1 cellular context compared by ENCODE assay signal in the genomic region with DNA sequence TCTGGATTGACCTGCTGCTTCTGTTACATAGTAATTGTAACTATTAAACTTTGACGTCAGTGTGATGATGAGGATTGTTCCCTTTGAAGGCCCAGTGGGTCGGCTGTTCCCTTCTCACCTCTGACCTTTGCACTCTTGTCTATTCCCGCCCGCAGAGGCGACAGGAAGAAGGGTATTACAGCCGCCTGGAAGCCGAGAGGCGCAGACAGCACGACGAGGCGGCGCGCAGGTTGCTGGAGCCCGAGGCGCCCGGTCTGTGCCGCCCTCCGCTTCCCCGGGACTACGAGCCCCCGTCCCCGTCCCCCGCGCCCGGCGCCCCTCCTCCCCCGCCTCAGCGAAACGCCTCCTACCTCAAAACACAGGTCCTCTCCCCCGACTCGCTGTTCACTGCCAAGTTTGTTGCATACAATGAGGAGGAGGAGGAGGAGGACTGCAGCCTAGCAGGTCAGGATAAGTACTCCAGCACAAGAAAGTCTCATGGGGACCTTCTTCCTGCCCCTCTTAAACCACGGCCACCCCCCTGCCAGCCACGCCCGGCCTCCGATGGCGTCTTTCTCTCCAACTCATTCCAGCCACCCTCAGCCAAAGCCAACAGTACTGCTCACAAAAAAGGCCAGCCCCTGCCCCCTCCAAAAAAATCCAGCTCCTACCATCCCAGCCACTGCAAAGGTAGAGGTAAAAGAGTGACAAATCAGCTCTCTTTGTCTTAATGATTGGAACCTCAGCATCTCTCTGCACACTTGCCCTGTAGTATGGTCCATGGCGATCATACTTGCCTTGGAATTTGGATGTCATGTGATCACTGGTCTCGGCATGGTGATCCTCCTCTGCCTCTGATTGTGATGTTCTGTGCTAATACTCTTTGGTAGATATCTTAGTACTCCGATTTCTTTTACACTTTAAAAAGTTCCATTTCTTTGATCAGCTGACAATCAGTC.
TF ChIP-seq lines count a peak whose summit lies in the region.

No MANE protein-coding gene starts in this region.

TF ChIP-seq in SK-N-SH treated with all-trans-retinoic acid at 6 μM for 48 hours, 23 proteins besides CTCF, POLR2A, EP300 and RAD21 (continued from another document):
- TF ChIP-seq TSHZ2 (CRISPR knock-in tag; IDR thresholded peaks at IDR 0.05) = no peak
- no peak for TF ChIP-seq BACH2 (CRISPR knock-in tag; IDR thresholded peaks at IDR 0.05; ENCODE audit: borderline replicate concordance)
- TF ChIP-seq ESRRG (CRISPR knock-in tag; IDR thresholded peaks at IDR 0.05) = no peak
- TF ChIP-seq ARNTL (CRISPR knock-in tag; IDR thresholded peaks at IDR 0.05; ENCODE audit: borderline replicate concordance, low read depth) = no peak
